ENCODE assay signal across 23 cellular contexts in genomic region chr3:166085164-166085830, GRCh38.
DNase-seq lines count a peak whose midpoint lies in the region; ATAC-seq and TF ChIP-seq lines count a peak whose summit lies in the region.
"Had no signal": no experiment of that assay in that cellular context is flagged by ENCODE, and none has a peak within 500 bp of the region (broad histone marks: within the 10 kb centered on the region; RNA-seq: fewer than 3 reads in every experiment).

No MANE protein-coding gene starts in this region.

- BruUV-seq in PC-3 (replicated peaks; lab: Mats Ljungman, UMichigan) = no TSS peak

- no peaks in the 10 kb centered on the region for H3K9me3 ChIP-seq in SK-N-SH
- no peaks in the 10 kb centered on the region for H3K9me3 ChIP-seq in PC-3 (ENCODE audit: low read length)
- H3K9me3 ChIP-seq: BE2C, SJSA1 had no signal

- TF ChIP-seq CTCF in SK-N-SH (IDR thresholded peaks at IDR 0.05) (no peak), PC-3 (conservative IDR thresholded peaks at IDR 0.05; ENCODE audit: low read depth, low read length) (no peak)

- no peaks in the 10 kb centered on the region for H3K9me2 ChIP-seq in SK-N-SH
- no peaks in the 10 kb centered on the region for H3K9me2 ChIP-seq in PC-3 (replicated peaks; ENCODE audit: low read length)

- no peaks in the 10 kb centered on the region for H3K4me1 Mint-ChIP-seq in activated CD4-positive, alpha-beta memory T cell treated with anti-CD3 and anti-CD28 coated beads, Interleukin-2, amount 10 ng/mL, durations not matched to agents 7 days and 5 days
- no peaks in the 10 kb centered on the region for H3K4me1 Mint-ChIP-seq in activated CD8-positive, alpha-beta memory T cell treated with anti-CD3 and anti-CD28 coated beads, Interleukin-2, amount 10 ng/mL, durations not matched to agents 7 days and 5 days
- H3K4me1 Mint-ChIP-seq: CD14-positive monocyte; CD8-positive, alpha-beta memory T cell had no signal

- H3K4me3 ChIP-seq in SK-N-SH (ENCODE audit: low read depth in 2 of 2, low read length in 1 of 2) = no peak overlapping the region
- H3K4me3 ChIP-seq in PC-3 (ENCODE audit: low read length) = no peak overlapping the region
- H3K4me3 ChIP-seq: K562, SJSA1 had no signal

- H3K4me1 ChIP-seq in SK-N-SH (ENCODE audit: control insufficient read depth in 1 of 2, insufficient read depth in 2 of 2, low read depth in 1 of 2, low read length in 1 of 2) (no peaks in the 10 kb centered on the region), PC-3 (ENCODE audit: insufficient read depth, low read length) (peaks cover 17% of the 10 kb centered on the region)
- H3K4me1 ChIP-seq: BE2C, SJSA1 had no signal

- no peak overlapping the region for H3K27ac Mint-ChIP-seq in activated CD4-positive, alpha-beta memory T cell treated with anti-CD3 and anti-CD28 coated beads, Interleukin-2, amount 10 ng/mL, durations not matched to agents 7 days and 5 days
- no peak overlapping the region for H3K27ac Mint-ChIP-seq in activated CD8-positive, alpha-beta memory T cell treated with anti-CD3 and anti-CD28 coated beads, Interleukin-2, amount 10 ng/mL, durations not matched to agents 7 days and 5 days
- H3K27ac Mint-ChIP-seq: CD14-positive monocyte; CD8-positive, alpha-beta memory T cell had no signal

- H3F3A ChIP-seq in SK-N-SH (replicated peaks; ENCODE audit: insufficient read depth) (no peaks in the 10 kb centered on the region), PC-3 (ENCODE audit: low read length, unreplicated experiment) (no peaks in the 10 kb centered on the region)

- no peak for TF ChIP-seq RAD21 in SK-N-SH (IDR thresholded peaks at IDR 0.05; ENCODE audit: low read length)

- no peak overlapping the region for H3K27ac ChIP-seq in SK-N-SH (ENCODE audit: low read depth in 2 of 2, low read length in 1 of 2)
- no peak overlapping the region for H3K27ac ChIP-seq in PC-3 (ENCODE audit: low read length)
- H3K27ac ChIP-seq in epithelial cell of prostate = no peak overlapping the region
- H3K27ac ChIP-seq: HL-60, SJSA1 had no signal

- H4K20me1 ChIP-seq in SK-N-SH (ENCODE audit: insufficient read depth) (no peaks in the 10 kb centered on the region), PC-3 (ENCODE audit: low read length) (no peaks in the 10 kb centered on the region)

- POLR2A ChIA-PET in SK-N-SH (lab: Yijun Ruan, JAX) = no interaction called here
- POLR2A ChIA-PET in PC-3 (lab: Charles Lee; ENCODE audit: unreplicated experiment) = no interaction called here
- POLR2A ChIA-PET in activated CD4-positive, alpha-beta memory T cell treated with anti-CD3 and anti-CD28 coated beads, Interleukin-2, amount 10 ng/mL, durations not matched to agents 7 days and 5 days (lab: Charles Lee) = no interaction called here

- WGBS in SK-N-SH (ENCODE audit: low lambda C conversion rate) = 8% methylated on average over 4 of the region's 4 CpGs

- H3K36me3 Mint-ChIP-seq in activated CD4-positive, alpha-beta memory T cell treated with anti-CD3 and anti-CD28 coated beads, Interleukin-2, amount 10 ng/mL, durations not matched to agents 7 days and 5 days (ENCODE audit: low read depth) = no peaks in the 10 kb centered on the region
- H3K36me3 Mint-ChIP-seq in activated CD8-positive, alpha-beta memory T cell treated with anti-CD3 and anti-CD28 coated beads, Interleukin-2, amount 10 ng/mL, durations not matched to agents 7 days and 5 days = no peaks in the 10 kb centered on the region
- H3K36me3 Mint-ChIP-seq: CD14-positive monocyte; CD8-positive, alpha-beta memory T cell had no signal

- H3K36me3 ChIP-seq in SK-N-SH (replicated peaks in 1 of 2; ENCODE audit: control insufficient read depth in 1 of 2, insufficient read depth in 2 of 2, low read length in 1 of 2) (no peaks in the 10 kb centered on the region), PC-3 (ENCODE audit: low read depth, low read length) (no peaks in the 10 kb centered on the region)
- H3K36me3 ChIP-seq: BE2C, SJSA1 had no signal

- intact Hi-C loops in PC-3 (cut with micrococcal nuclease) = no loop called here
- intact Hi-C loops in left ventricle myocardium superior (cut with micrococcal nuclease) = no loop called here

- no peaks in the 10 kb centered on the region for H3K27me3 Mint-ChIP-seq in activated CD4-positive, alpha-beta memory T cell treated with anti-CD3 and anti-CD28 coated beads, Interleukin-2, amount 10 ng/mL, durations not matched to agents 7 days and 5 days
- no peaks in the 10 kb centered on the region for H3K27me3 Mint-ChIP-seq in activated CD8-positive, alpha-beta memory T cell treated with anti-CD3 and anti-CD28 coated beads, Interleukin-2, amount 10 ng/mL, durations not matched to agents 7 days and 5 days
- H3K27me3 Mint-ChIP-seq: CD8-positive, alpha-beta memory T cell had no signal

- H3K9me3 Mint-ChIP-seq in activated CD4-positive, alpha-beta memory T cell treated with anti-CD3 and anti-CD28 coated beads, Interleukin-2, amount 10 ng/mL, durations not matched to agents 7 days and 5 days = peaks cover 4% of the 10 kb centered on the region
- peaks cover 2% of the 10 kb centered on the region for H3K9me3 Mint-ChIP-seq in activated CD8-positive, alpha-beta memory T cell treated with anti-CD3 and anti-CD28 coated beads, Interleukin-2, amount 10 ng/mL, durations not matched to agents 7 days and 5 days (ENCODE audit: low read depth)

- DNase-seq in SK-N-SH (no peak), PC-3 (peak; percentile 85), epithelial cell of prostate (ENCODE audit: low read depth, low spot score) (peak; percentile 41), left ventricle myocardium superior (no peak)
- no peak for DNase-seq in activated CD4-positive, alpha-beta memory T cell treated with anti-CD3 and anti-CD28 coated beads, Interleukin-2, amount 10 ng/mL, durations not matched to agents 7 days and 5 days
- no peak for DNase-seq in activated CD8-positive, alpha-beta memory T cell treated with anti-CD3 and anti-CD28 coated beads, Interleukin-2, amount 10 ng/mL, durations not matched to agents 7 days and 5 days
- DNase-seq: 8988T; ACHN; BE2C; CD8-positive, alpha-beta memory T cell; DMS53; NCI-H1092; NCI-H1436 treated with DMSO at 0.1 percent for 48 hours; NCI-H187 treated with DMSO at 0.1 percent for 48 hours; NCI-H446; NCI-H524 treated with DMSO at 0.1 percent for 48 hours; NCI-H774; Right ventricle myocardium superior had no signal

- H3K79me2 ChIP-seq in SK-N-SH (ENCODE audit: insufficient read depth) (no peaks in the 10 kb centered on the region), PC-3 (ENCODE audit: low read length) (no peaks in the 10 kb centered on the region)

- CTCF ChIA-PET in SK-N-SH (lab: Yijun Ruan, JAX) = no interaction called here
- CTCF ChIA-PET in PC-3 (lab: Charles Lee) = no interaction called here
- CTCF ChIA-PET in activated CD4-positive, alpha-beta memory T cell treated with anti-CD3 and anti-CD28 coated beads, Interleukin-2, amount 10 ng/mL, durations not matched to agents 7 days and 5 days (lab: Charles Lee) = no interaction called here
- CTCF ChIA-PET in activated CD8-positive, alpha-beta memory T cell treated with anti-CD3 and anti-CD28 coated beads, Interleukin-2, amount 10 ng/mL, durations not matched to agents 7 days and 5 days (lab: Charles Lee) = no interaction called here

- TF ChIP-seq EP300 in SK-N-SH (IDR thresholded peaks at IDR 0.05; ENCODE audit: borderline replicate concordance in 1 of 2, low read depth in 1 of 2, low read length in 1 of 2) = no peak

- no peak overlapping the region for H3K4me3 Mint-ChIP-seq in activated CD4-positive, alpha-beta memory T cell treated with anti-CD3 and anti-CD28 coated beads, Interleukin-2, amount 10 ng/mL, durations not matched to agents 7 days and 5 days
- H3K4me3 Mint-ChIP-seq in activated CD8-positive, alpha-beta memory T cell treated with anti-CD3 and anti-CD28 coated beads, Interleukin-2, amount 10 ng/mL, durations not matched to agents 7 days and 5 days = no peak overlapping the region
- H3K4me3 Mint-ChIP-seq: CD14-positive monocyte; CD8-positive, alpha-beta memory T cell had no signal

- H3K9ac ChIP-seq in SK-N-SH = no peak overlapping the region
- no peak overlapping the region for H3K9ac ChIP-seq in PC-3 (ENCODE audit: low read length)

- ATAC-seq in SK-N-SH treated with all-trans-retinoic acid at 6 μM for 48 hours (no peak), PC-3 (peak; percentile 91), left ventricle myocardium superior (no peak)
- no peak for ATAC-seq in activated CD8-positive, alpha-beta memory T cell treated with anti-CD3 and anti-CD28 coated beads, Interleukin-2, amount 10 ng/mL, durations not matched to agents 7 days and 5 days
- ATAC-seq: K562 had no signal

- H2AFZ ChIP-seq in SK-N-SH (ENCODE audit: low read depth) (no peak overlapping the region), PC-3 (ENCODE audit: low read length) (no peak overlapping the region)

- H3K27me3 ChIP-seq in SK-N-SH (ENCODE audit: insufficient read depth) (no peaks in the 10 kb centered on the region), PC-3 (ENCODE audit: low read length) (no peaks in the 10 kb centered on the region)
- H3K27me3 ChIP-seq: BE2C, SJSA1 had no signal

- H3K4me2 ChIP-seq in SK-N-SH (no peak overlapping the region), PC-3 (ENCODE audit: low read length) (peak overlapping the region; percentile 10; the same call in 1 of the 2 replicates)

TF ChIP-seq in SK-N-SH treated with all-trans-retinoic acid at 6 μM for 48 hours, 23 proteins besides CTCF, POLR2A, EP300 and RAD21 (continues in another document):
- TF ChIP-seq TCF4 (CRISPR knock-in tag; IDR thresholded peaks at IDR 0.05; ENCODE audit: borderline replicate concordance) = no peak

TF ChIP-seq in SK-N-SH, 30 proteins besides CTCF, POLR2A, EP300 and RAD21 (continues in another document):
- TF ChIP-seq GATA2 (CRISPR knock-in tag; IDR thresholded peaks at IDR 0.05) (no peak), MAX (IDR thresholded peaks at IDR 0.05; ENCODE audit: low read depth) (no peak), TAF1 (IDR thresholded peaks at IDR 0.05; ENCODE audit: borderline replicate concordance, low read depth, low read length) (no peak), CHD2 (IDR thresholded peaks at IDR 0.05; ENCODE audit: low read length, partially characterized antibody) (no peak), GABPA (IDR thresholded peaks at IDR 0.05; ENCODE audit: low read depth) (no peak)
- TF ChIP-seq, protein P1, sequence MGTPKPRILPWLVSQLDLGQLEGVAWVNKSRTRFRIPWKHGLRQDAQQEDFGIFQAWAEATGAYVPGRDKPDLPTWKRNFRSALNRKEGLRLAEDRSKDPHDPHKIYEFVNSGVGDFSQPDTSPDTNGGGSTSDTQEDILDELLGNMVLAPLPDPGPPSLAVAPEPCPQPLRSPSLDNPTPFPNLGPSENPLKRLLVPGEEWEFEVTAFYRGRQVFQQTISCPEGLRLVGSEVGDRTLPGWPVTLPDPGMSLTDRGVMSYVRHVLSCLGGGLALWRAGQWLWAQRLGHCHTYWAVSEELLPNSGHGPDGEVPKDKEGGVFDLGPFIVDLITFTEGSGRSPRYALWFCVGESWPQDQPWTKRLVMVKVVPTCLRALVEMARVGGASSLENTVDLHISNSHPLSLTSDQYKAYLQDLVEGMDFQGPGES (IDR thresholded peaks at IDR 0.05; ENCODE audit: low read depth, low read length) = no peak

Comparison
In these comparisons a context has a peak if more than half of its experiments do, and no peak if none do; other contexts are left out.
1. DNase-seq: peak in PC-3 (single experiment) and epithelial cell of prostate (single experiment); none in SK-N-SH (single experiment), left ventricle myocardium superior (single experiment), activated CD4-positive, alpha-beta memory T cell treated with anti-CD3 and anti-CD28 coated beads, Interleukin-2, amount 10 ng/mL, durations not matched to agents 7 days and 5 days (single experiment) and activated CD8-positive, alpha-beta memory T cell treated with anti-CD3 and anti-CD28 coated beads, Interleukin-2, amount 10 ng/mL, durations not matched to agents 7 days and 5 days (single experiment).